ENCODE assay signal across 7 cellular contexts in the genomic region with DNA sequence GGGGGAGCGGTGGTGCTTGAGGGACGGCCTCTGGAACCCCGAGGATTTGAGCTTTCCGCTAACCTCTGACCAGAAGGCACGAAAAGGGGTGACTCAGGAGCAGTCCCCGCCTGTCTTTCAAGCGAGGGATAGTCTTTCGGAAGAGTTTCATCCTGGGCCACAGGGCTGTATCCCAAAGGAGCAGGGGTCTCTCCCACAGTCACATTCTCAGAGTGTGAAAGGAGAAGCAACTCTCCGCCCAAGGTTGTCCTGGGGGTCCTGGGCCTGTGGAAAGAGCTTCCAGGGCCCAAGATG. TPM values are rescaled to one million over a fixed set of nuclear protein-coding genes. Genes with fewer than 3 reads are reported as not detected.
DNase-seq lines count a peak whose midpoint lies in the region; ATAC-seq and TF ChIP-seq lines count a peak whose summit lies in the region.

No MANE protein-coding gene starts in this region.

- H3K4me3 Mint-ChIP-seq in activated CD4-positive, alpha-beta memory T cell treated with anti-CD3 and anti-CD28 coated beads, Interleukin-2, amount 10 ng/mL, durations not matched to agents 7 days and 5 days = peak overlapping the region; percentile 80

- H3K36me3 ChIP-seq in iPS-15b (ENCODE audit: control insufficient read depth, insufficient read depth, low read length) (peaks cover 12% of the 10 kb centered on the region), spleen (peaks cover 0 to 16% (median 0%) of the 10 kb centered on the region in 6 donors)

- CTCF ChIA-PET in activated CD4-positive, alpha-beta memory T cell treated with anti-CD3 and anti-CD28 coated beads, Interleukin-2, amount 10 ng/mL, durations not matched to agents 7 days and 5 days (lab: Charles Lee) = interaction anchor here (1.0 to 7.5 kb wide), 4 partner anchors 16 to 116 kb away, joined by 5 to 50 read pairs (median 12); partner anchors contain the start of genes PARP3, POC1A and RRP9

- H3K4me3 ChIP-seq in HFF-Myc (replicated peaks; ENCODE audit: low read depth, low read length) = peak overlapping the region; percentile 58
- H3K4me3 ChIP-seq in iPS-15b (ENCODE audit: low read depth, low read length) = peak overlapping the region; percentile 43
- peak overlapping the region in 7 of 8 donors; percentile 51 to 93 (median 77) for H3K4me3 ChIP-seq in spleen

- H3K9ac ChIP-seq in iPS-15b (ENCODE audit: low read depth, low read length) = peak overlapping the region; percentile 48

- TF ChIP-seq CTCF in HFF-Myc (IDR thresholded peaks at IDR 0.05; ENCODE audit: low read depth, low read length, missing control alignments) (no peak), spleen (IDR thresholded peaks at IDR 0.05 in 8 of 11, conservative IDR thresholded peaks at IDR 0.05 in 3 of 11) (no peak)

- H3K9me3 Mint-ChIP-seq in activated CD4-positive, alpha-beta memory T cell treated with anti-CD3 and anti-CD28 coated beads, Interleukin-2, amount 10 ng/mL, durations not matched to agents 7 days and 5 days = no peaks in the 10 kb centered on the region

- peak overlapping the region in 7 of 8 donors; percentile 60 to 95 (median 89) for H3K27ac ChIP-seq in spleen

- peaks cover 16% of the 10 kb centered on the region for H3K27me3 ChIP-seq in iPS-15b (ENCODE audit: control insufficient read depth, insufficient read depth, low read length)
- no peaks in the 10 kb centered on the region for H3K27me3 ChIP-seq in spleen (replicated peaks in 1 of 7)

- POLR2A ChIA-PET in activated CD4-positive, alpha-beta memory T cell treated with anti-CD3 and anti-CD28 coated beads, Interleukin-2, amount 10 ng/mL, durations not matched to agents 7 days and 5 days (lab: Charles Lee) = interaction anchor here (0.7 to 6.6 kb wide), 9 partner anchors 8 to 480 kb away, joined by 3 to 46 read pairs (median 4); partner anchors contain the start of genes POC1A, RPL29, RRP9 and WDR82

- H3K36me3 Mint-ChIP-seq in activated CD4-positive, alpha-beta memory T cell treated with anti-CD3 and anti-CD28 coated beads, Interleukin-2, amount 10 ng/mL, durations not matched to agents 7 days and 5 days (ENCODE audit: low read depth) = peaks cover 21% of the 10 kb centered on the region

- WGBS in spleen, 5 donors = 53 to 63% (median 59%) methylated on average over 9 of the region's 9 CpGs

- no peak for TF ChIP-seq POLR2A in spleen (IDR thresholded peaks at IDR 0.05)

- no peak overlapping the region for H3K27ac Mint-ChIP-seq in activated CD4-positive, alpha-beta memory T cell treated with anti-CD3 and anti-CD28 coated beads, Interleukin-2, amount 10 ng/mL, durations not matched to agents 7 days and 5 days

- no peak for ATAC-seq in HG03039 (IDR thresholded peaks at IDR 0.05; ENCODE audit: unreplicated experiment)
- no peak for ATAC-seq in GM18519 (IDR thresholded peaks at IDR 0.05; ENCODE audit: low FRiP score, unreplicated experiment)

- intact Hi-C loops in spleen (cut with DNase I; ENCODE audit: low total_unique reads) = loop anchor here (10.0 kb wide), 2 partner anchors 53 to 67 kb away; no protein-coding TSS in a partner anchor

- H3K9me3 ChIP-seq in iPS-15b (ENCODE audit: control insufficient read depth, insufficient read depth, low read length) (no peaks in the 10 kb centered on the region), spleen (no peaks in the 10 kb centered on the region)

- H3K4me1 ChIP-seq in iPS-15b (ENCODE audit: control insufficient read depth, insufficient read depth, low read length) = peaks cover 9% of the 10 kb centered on the region
- peaks cover 25 to 60% (median 49%) of the 10 kb centered on the region in 6 donors for H3K4me1 ChIP-seq in spleen

- DNase-seq in HFF-Myc (ENCODE audit: extremely low read depth, low read depth) = no peak
- no peak for DNase-seq in activated CD4-positive, alpha-beta memory T cell treated with anti-CD3 and anti-CD28 coated beads, Interleukin-2, amount 10 ng/mL, durations not matched to agents 7 days and 5 days
- DNase-seq in spleen = no peak
- no peak for DNase-seq in NK-92 (lab: John Stamatoyannopoulos, UW; ENCODE audit: unreplicated experiment)

- peaks cover 32% of the 10 kb centered on the region for H3K4me1 Mint-ChIP-seq in activated CD4-positive, alpha-beta memory T cell treated with anti-CD3 and anti-CD28 coated beads, Interleukin-2, amount 10 ng/mL, durations not matched to agents 7 days and 5 days

- no peaks in the 10 kb centered on the region for H3K27me3 Mint-ChIP-seq in activated CD4-positive, alpha-beta memory T cell treated with anti-CD3 and anti-CD28 coated beads, Interleukin-2, amount 10 ng/mL, durations not matched to agents 7 days and 5 days

RNA-seq across cellular contexts. Expression of gene DUSP7, which starts 1.4 kb away (rescaled TPM):
- total RNA-seq in activated CD4-positive, alpha-beta memory T cell treated with anti-CD3 and anti-CD28 coated beads, Interleukin-2, amount 10 ng/mL, durations not matched to agents 7 days and 5 days = 10 to 100 TPM; 40.1 to 40.9 TPM
- total RNA-seq in spleen = 10 to 100 TPM; 31.5 to 68.6 (median 42.6) TPM
- 10 to 100 TPM in 1 of 3 donors, 1 to 10 TPM in 2; 5.4 to 20.1 (median 6.9) TPM for polyA plus RNA-seq in spleen
